In genomic region chr6:82248233-82248735, GRCh38 we compare ENCODE assay signal across 8 cellular contexts. TPM values are rescaled to one million over a fixed set of nuclear protein-coding genes. Genes with fewer than 3 reads are reported as not detected.
DNase-seq lines count a peak whose midpoint lies in the region; ATAC-seq and TF ChIP-seq lines count a peak whose summit lies in the region.

No MANE protein-coding gene starts in this region.

- H3K79me2 ChIP-seq in mammary epithelial cell (ENCODE audit: insufficient read depth, low read length): peaks cover 46% of the 10 kb centered on the region

- WGBS in mammary epithelial cell (ENCODE audit: low coverage, missing lambda C conversion rate): 26% methylated on average over 9 of the region's 11 CpGs

- peak overlapping the region; percentile 100 for H2AFZ ChIP-seq in mammary epithelial cell (ENCODE audit: low read depth, low read length)

- ATAC-seq in HG02840 (IDR thresholded peaks at IDR 0.05; ENCODE audit: low FRiP score, unreplicated experiment): peak; percentile 66
- ATAC-seq in left lobe of liver: peak; percentile 56

- peak overlapping the region; percentile 86 for H3K9ac ChIP-seq in mammary epithelial cell (ENCODE audit: insufficient read depth, low read length)

- H3K4me2 ChIP-seq in mammary epithelial cell (ENCODE audit: insufficient read depth, low read depth, low read length): peak overlapping the region; percentile 93

- H3K27me3 ChIP-seq in mammary epithelial cell (ENCODE audit: insufficient read depth, low read length): no peaks in the 10 kb centered on the region

- dilution Hi-C loops in mammary epithelial cell (cut with HindIII; ENCODE audit: low sequenced_read_pairs): no loop called here

- H3K9me3 ChIP-seq in mammary epithelial cell (replicated peaks; ENCODE audit: insufficient read depth, low read length): no peaks in the 10 kb centered on the region

- H3K4me1 ChIP-seq in mammary epithelial cell (ENCODE audit: insufficient read depth, low read length): peaks cover 16% of the 10 kb centered on the region

- CTCF ChIA-PET in mammary epithelial cell (lab: Charles Lee; ENCODE audit: low non-redundant PET): no interaction called here

- intact Hi-C loops in mammary epithelial cell (cut with micrococcal nuclease): loop anchor here (10.0 kb wide), 2 partner anchors 967 to 1267 kb away; partner anchors contain the start of gene PRSS35

- H3K4me3 ChIP-seq in AG09309 (ENCODE audit: control insufficient read depth, low read depth, low read length) (peak overlapping the region; percentile 79), mammary epithelial cell (replicated peaks in 1 of 3; ENCODE audit: insufficient read depth in 1 of 3, low read depth in 2 of 3, low read length in 3 of 3) (peak overlapping the region; percentile 69 to 89 (median 87))

- H3K27ac ChIP-seq in mammary epithelial cell (ENCODE audit: insufficient read depth, low read depth, low read length): peak overlapping the region; percentile 86
- H3K27ac ChIP-seq in temporal lobe (ENCODE audit: low read depth, low read length): peak overlapping the region; percentile 85

- TF ChIP-seq CTCF in AG09309 (IDR thresholded peaks at IDR 0.05; ENCODE audit: control insufficient read depth, insufficient read depth, low read depth, low read length, missing control alignments) (no peak), GM13976 (IDR thresholded peaks at IDR 0.05; ENCODE audit: borderline replicate concordance, control extremely low read depth, extremely low read depth, insufficient read depth, missing control alignments) (no peak), mammary epithelial cell (conservative IDR thresholded peaks at IDR 0.05 in 1 of 2, IDR thresholded peaks at IDR 0.05 in 1 of 2; ENCODE audit: extremely low read depth in 1 of 2, insufficient read depth in 1 of 2, low read depth in 1 of 2, low read length in 2 of 2) (no peak)

- BruUV-seq in mammary epithelial cell (replicated peaks; lab: Mats Ljungman, UMichigan): TSS peak; percentile 29

- in situ Hi-C loops in GM13976 (cut with MboI; ENCODE audit: low sequenced_read_pairs, unreplicated experiment): no loop called here
- in situ Hi-C loops in mammary epithelial cell (cut with MboI; ENCODE audit: low sequenced_read_pairs in 2 of 2): no loop called here

- H4K20me1 ChIP-seq in mammary epithelial cell (ENCODE audit: insufficient read depth, low read length): no peaks in the 10 kb centered on the region

- DNase-seq in AG09309 (ENCODE audit: low read depth) (peak; percentile 55), GM13976 (ENCODE audit: low spot score) (peak; percentile 59), NCI-H460 (ENCODE audit: extremely low read depth, low read depth) (peak; percentile 39), mammary epithelial cell (peak; percentile 40), left lobe of liver (ENCODE audit: low spot score) (no peak)
- DNase-seq in stimulated activated naive CD4-positive, alpha-beta T cell treated with Interleukin-2 at 50 U/mL for 16 hours (lab: John Stamatoyannopoulos, UW): no peak

- H3K36me3 ChIP-seq in mammary epithelial cell (ENCODE audit: insufficient read depth, low read length): no peaks in the 10 kb centered on the region

RNA-seq across cellular contexts. Expression of gene IBTK, which starts 0.7 kb away (rescaled TPM):
- 57.0 and 62.9 TPM in 2 replicates for total RNA-seq in NCI-H460 (2014; rRNA removed; shearing (Covaris generic))
- 34.5 and 62.6 TPM in 2 replicates for polyA plus RNA-seq in NCI-H460 (2014; cell fraction: nucleus; rRNA removed)
- total RNA-seq in mammary epithelial cell: 10 to 100 TPM; 39.1 to 49.2 TPM
- polyA plus RNA-seq in mammary epithelial cell: 12.4 TPM
- polyA minus RNA-seq in mammary epithelial cell: 44.9 TPM
- total RNA-seq in left lobe of liver: 27.7 TPM
- total RNA-seq in temporal lobe: 60.5 TPM

Comparison
In these comparisons a context has a peak if more than half of its experiments do, and no peak if none do; other contexts are left out.
1. DNase-seq: peak in AG09309 (single experiment), GM13976 (single experiment), NCI-H460 (single experiment) and mammary epithelial cell (single experiment); none in left lobe of liver (single experiment) and stimulated activated naive CD4-positive, alpha-beta T cell treated with Interleukin-2 at 50 U/mL for 16 hours (single experiment).